ENCODE assay signal across 10 cellular contexts in genomic region chr21:37829447-37829846, GRCh38.
DNase-seq lines count a peak whose midpoint lies in the region; ATAC-seq, FAIRE-seq and TF ChIP-seq lines count a peak whose summit lies in the region.
"Had no signal": no experiment of that assay in that cellular context is flagged by ENCODE, and none has a peak within 500 bp of the region (broad histone marks: within the 10 kb centered on the region; RNA-seq: fewer than 3 reads in every experiment).

No MANE protein-coding gene starts in this region.

- CTCF ChIA-PET in naive thymus-derived CD4-positive, alpha-beta T cell (lab: Charles Lee) = no interaction called here

- H3K9me3 ChIP-seq in naive thymus-derived CD4-positive, alpha-beta T cell (ENCODE audit: control insufficient read depth in 2 of 3, low read length in 3 of 3) = no peaks in the 10 kb centered on the region

- H3K4me1 ChIP-seq in naive thymus-derived CD4-positive, alpha-beta T cell (ENCODE audit: control insufficient read depth in 2 of 2, insufficient read depth in 2 of 2, low read length in 2 of 2) = no peaks in the 10 kb centered on the region

- FAIRE-seq in bronchial epithelial cell (lab: Jason Lieb, UNC) = peak; percentile 47
- FAIRE-seq in GM12891 (lab: Jason Lieb, UNC) = no peak

- no peak overlapping the region for H3K27ac ChIP-seq in naive thymus-derived CD4-positive, alpha-beta T cell (ENCODE audit: low read depth, low read length)
- H3K27ac ChIP-seq: SK-N-MC had no signal

- H3K4me1 Mint-ChIP-seq in naive thymus-derived CD4-positive, alpha-beta T cell = peaks cover 0 to 2% (median 0%) of the 10 kb centered on the region in 7 donors

- peak; percentile 75 for ATAC-seq in naive thymus-derived CD4-positive, alpha-beta T cell
- no peak for ATAC-seq in HG03354 (IDR thresholded peaks at IDR 0.05; ENCODE audit: poor library complexity, severe bottlenecking, unreplicated experiment)

- intact Hi-C loops in naive thymus-derived CD4-positive, alpha-beta T cell (cut with micrococcal nuclease) = no loop called here

- no peaks in the 10 kb centered on the region for H3K36me3 ChIP-seq in bronchial epithelial cell (ENCODE audit: control insufficient read depth, insufficient read depth, low read length)
- no peaks in the 10 kb centered on the region for H3K36me3 ChIP-seq in naive thymus-derived CD4-positive, alpha-beta T cell (ENCODE audit: control insufficient read depth in 2 of 3, insufficient read depth in 3 of 3, low read length in 3 of 3)

- H3K36me3 Mint-ChIP-seq in naive thymus-derived CD4-positive, alpha-beta T cell = no peaks in the 10 kb centered on the region

- H3K27ac Mint-ChIP-seq in naive thymus-derived CD4-positive, alpha-beta T cell = no peak overlapping the region

- POLR2A ChIA-PET in naive thymus-derived CD4-positive, alpha-beta T cell (lab: Charles Lee) = no interaction called here

- DNase-seq in EH (ENCODE audit: low read depth) (peak; percentile 69), NCI-H226 (peak; percentile 16), bronchial epithelial cell (ENCODE audit: low read depth) (peak; percentile 33), GM12891 (ENCODE audit: insufficient read length, low spot score) (no peak), KG1 (lab: John Stamatoyannopoulos, UW) (no peak)
- no peak for DNase-seq in naive thymus-derived CD4-positive, alpha-beta T cell
- no peak for DNase-seq in activated CD4-positive, CD25-positive, alpha-beta regulatory T cell (lab: John Stamatoyannopoulos, UW)
- DNase-seq: activated gamma-delta T cell had no signal

- H3K4me3 Mint-ChIP-seq in naive thymus-derived CD4-positive, alpha-beta T cell = no peak overlapping the region

- H3K27me3 ChIP-seq in bronchial epithelial cell (ENCODE audit: control insufficient read depth, insufficient read depth, low read length) = no peaks in the 10 kb centered on the region
- no peaks in the 10 kb centered on the region for H3K27me3 ChIP-seq in naive thymus-derived CD4-positive, alpha-beta T cell (ENCODE audit: control insufficient read depth in 2 of 2, insufficient read depth in 2 of 2, low read length in 2 of 2)

- TF ChIP-seq CTCF in bronchial epithelial cell (IDR thresholded peaks at IDR 0.05; ENCODE audit: insufficient read depth, low read length, severe bottlenecking) = no peak

- no peak overlapping the region for H3K4me3 ChIP-seq in bronchial epithelial cell (ENCODE audit: low read depth, low read length)
- H3K4me3 ChIP-seq in naive thymus-derived CD4-positive, alpha-beta T cell (ENCODE audit: low read length) = no peak overlapping the region
- H3K4me3 ChIP-seq: SK-N-MC had no signal

- H3K9me3 Mint-ChIP-seq in naive thymus-derived CD4-positive, alpha-beta T cell = peaks cover 0 to 1% (median 0%) of the 10 kb centered on the region in 11 donors

- peaks cover 0 to 27% (median 21%) of the 10 kb centered on the region in 5 donors for H3K27me3 Mint-ChIP-seq in naive thymus-derived CD4-positive, alpha-beta T cell

- TF ChIP-seq POLR2A in GM12891 (IDR thresholded peaks at IDR 0.05; ENCODE audit: low read depth, low read length) = no peak

TF ChIP-seq in GM12891, 5 proteins besides CTCF, POLR2A, EP300 and RAD21:
- TF ChIP-seq SPI1 (IDR thresholded peaks at IDR 0.05; ENCODE audit: low read depth, low read length) (no peak), TAF1 (IDR thresholded peaks at IDR 0.05; ENCODE audit: low read depth, low read length) (no peak), PAX5 (IDR thresholded peaks at IDR 0.05; ENCODE audit: insufficient read depth, low read length, severe bottlenecking) (no peak), POLR2AphosphoS5 (IDR thresholded peaks at IDR 0.05; ENCODE audit: low read depth, low read length) (no peak), POU2F2 (IDR thresholded peaks at IDR 0.05; ENCODE audit: low read depth, low read length) (no peak)

Comparison
In these comparisons a context has a peak if more than half of its experiments do, and no peak if none do; other contexts are left out.
1. DNase-seq: peak in EH (single experiment), NCI-H226 (single experiment) and bronchial epithelial cell (single experiment); none in naive thymus-derived CD4-positive, alpha-beta T cell (0 of 9), activated CD4-positive, CD25-positive, alpha-beta regulatory T cell (0 of 4), GM12891 (single experiment) and KG1 (single experiment).